In genomic region chr11:65865550-65866172, GRCh38 we compare ENCODE assay signal across 1 cellular context.
TF ChIP-seq lines count a peak whose summit lies in the region.

No MANE protein-coding gene starts in this region.

TF ChIP-seq in IMR-90, 13 proteins besides CTCF, POLR2A, EP300 and RAD21:
- TF ChIP-seq ELK1 (IDR thresholded peaks at IDR 0.05; ENCODE audit: borderline replicate concordance, low read depth, low read length) (no peak), CHD1 (IDR thresholded peaks at IDR 0.05; ENCODE audit: low read depth, low read length) (no peak), CEBPB (IDR thresholded peaks at IDR 0.05; ENCODE audit: low read depth, low read length) (no peak), MAZ (IDR thresholded peaks at IDR 0.05; ENCODE audit: borderline replicate concordance, low read depth, low read length) (no peak), MAFK (IDR thresholded peaks at IDR 0.05; ENCODE audit: low read depth, low read length) (no peak), USF2 (IDR thresholded peaks at IDR 0.05; ENCODE audit: low read depth, low read length) (no peak)
TF ChIP-seq in IMR-90: peak in this region for 0.
